1 cellular context compared by ENCODE assay signal in the genomic region with DNA sequence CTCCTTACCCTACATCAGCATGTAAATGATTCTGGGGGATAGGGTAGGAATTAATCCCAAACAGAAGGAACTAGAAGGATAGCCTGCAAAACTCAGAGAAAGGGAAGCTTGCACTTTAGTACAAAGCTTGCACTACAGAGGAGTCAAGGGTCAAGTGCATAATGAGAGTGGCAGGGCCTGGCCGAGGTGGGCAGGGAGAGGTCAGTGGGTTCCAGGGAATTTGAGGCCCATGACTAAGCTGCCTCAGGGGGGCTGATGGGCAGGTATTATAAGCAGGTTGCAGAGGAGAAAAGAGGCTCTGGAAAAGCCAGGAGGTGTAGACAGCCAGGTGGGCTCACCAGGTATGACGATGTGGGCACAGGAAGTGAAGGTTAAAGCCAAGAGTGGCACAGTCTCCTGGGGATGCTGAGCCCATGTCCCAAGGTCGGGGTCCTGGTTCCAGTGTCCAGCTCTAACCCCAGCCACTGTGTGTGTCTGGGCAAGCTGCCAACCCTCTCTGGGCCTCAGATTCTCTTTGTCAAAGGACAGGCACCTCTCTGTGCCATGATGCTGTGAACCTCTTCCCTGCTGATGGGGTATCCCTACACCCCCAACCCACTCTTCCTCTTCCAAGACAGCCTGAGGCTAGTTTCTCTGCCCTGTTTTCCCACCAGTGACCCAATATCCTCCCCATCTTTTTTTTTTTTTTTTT.
TF ChIP-seq lines count a peak whose summit lies in the region.

No MANE protein-coding gene starts in this region.

TF ChIP-seq in HepG2, 621 proteins besides CTCF, POLR2A, EP300 and RAD21:
- TF ChIP-seq ZNF768 (CRISPR knock-in tag; IDR thresholded peaks at IDR 0.05) (peak; percentile 49; the same call in 1 of the 2 replicates), ETV5 (CRISPR knock-in tag; IDR thresholded peaks at IDR 0.05; ENCODE audit: borderline replicate concordance) (no peak), ZNF142 (CRISPR knock-in tag; IDR thresholded peaks at IDR 0.05) (no peak)
